1 cellular context compared by ENCODE assay signal in the genomic region with DNA sequence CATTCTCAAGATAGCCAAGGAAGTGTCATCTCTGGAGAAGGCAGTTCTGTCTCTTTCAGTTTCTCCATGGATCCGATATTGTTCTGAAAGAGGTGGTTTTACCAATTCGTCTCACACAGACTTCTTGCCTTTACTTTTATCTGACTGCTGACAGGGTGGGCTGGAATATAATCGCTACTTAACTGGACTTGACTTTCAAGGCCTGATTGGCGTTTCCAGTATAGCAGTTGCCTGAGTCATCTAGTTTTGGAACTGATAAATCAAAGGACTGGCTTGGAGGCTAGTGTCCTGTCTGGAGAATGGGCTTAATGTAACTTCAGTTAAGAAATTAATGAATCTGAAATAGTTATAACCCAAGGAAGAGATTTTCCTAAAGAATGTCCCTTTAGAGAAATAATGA.
A peak's percentile ranks its signal among the peaks of the same experiment; 100 is the strongest.
TF ChIP-seq lines count a peak whose summit lies in the region.

No MANE protein-coding gene starts in this region.

TF ChIP-seq in K562, 482 proteins besides CTCF, POLR2A, EP300 and RAD21 (continued from another document and continues in another):
- TF ChIP-seq, protein P1, sequence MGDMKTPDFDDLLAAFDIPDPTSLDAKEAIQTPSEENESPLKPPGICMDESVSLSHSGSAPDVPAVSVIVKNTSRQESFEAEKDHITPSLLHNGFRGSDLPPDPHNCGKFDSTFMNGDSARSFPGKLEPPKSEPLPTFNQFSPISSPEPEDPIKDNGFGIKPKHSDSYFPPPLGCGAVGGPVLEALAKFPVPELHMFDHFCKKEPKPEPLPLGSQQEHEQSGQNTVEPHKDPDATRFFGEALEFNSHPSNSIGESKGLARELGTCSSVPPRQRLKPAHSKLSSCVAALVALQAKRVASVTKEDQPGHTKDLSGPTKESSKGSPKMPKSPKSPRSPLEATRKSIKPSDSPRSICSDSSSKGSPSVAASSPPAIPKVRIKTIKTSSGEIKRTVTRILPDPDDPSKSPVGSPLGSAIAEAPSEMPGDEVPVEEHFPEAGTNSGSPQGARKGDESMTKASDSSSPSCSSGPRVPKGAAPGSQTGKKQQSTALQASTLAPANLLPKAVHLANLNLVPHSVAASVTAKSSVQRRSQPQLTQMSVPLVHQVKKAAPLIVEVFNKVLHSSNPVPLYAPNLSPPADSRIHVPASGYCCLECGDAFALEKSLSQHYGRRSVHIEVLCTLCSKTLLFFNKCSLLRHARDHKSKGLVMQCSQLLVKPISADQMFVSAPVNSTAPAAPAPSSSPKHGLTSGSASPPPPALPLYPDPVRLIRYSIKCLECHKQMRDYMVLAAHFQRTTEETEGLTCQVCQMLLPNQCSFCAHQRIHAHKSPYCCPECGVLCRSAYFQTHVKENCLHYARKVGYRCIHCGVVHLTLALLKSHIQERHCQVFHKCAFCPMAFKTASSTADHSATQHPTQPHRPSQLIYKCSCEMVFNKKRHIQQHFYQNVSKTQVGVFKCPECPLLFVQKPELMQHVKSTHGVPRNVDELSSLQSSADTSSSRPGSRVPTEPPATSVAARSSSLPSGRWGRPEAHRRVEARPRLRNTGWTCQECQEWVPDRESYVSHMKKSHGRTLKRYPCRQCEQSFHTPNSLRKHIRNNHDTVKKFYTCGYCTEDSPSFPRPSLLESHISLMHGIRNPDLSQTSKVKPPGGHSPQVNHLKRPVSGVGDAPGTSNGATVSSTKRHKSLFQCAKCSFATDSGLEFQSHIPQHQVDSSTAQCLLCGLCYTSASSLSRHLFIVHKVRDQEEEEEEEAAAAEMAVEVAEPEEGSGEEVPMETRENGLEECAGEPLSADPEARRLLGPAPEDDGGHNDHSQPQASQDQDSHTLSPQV (IDR thresholded peaks at IDR 0.05) = peak; percentile 30; the same call in 1 of the 2 replicates
- TF ChIP-seq, protein P2, sequence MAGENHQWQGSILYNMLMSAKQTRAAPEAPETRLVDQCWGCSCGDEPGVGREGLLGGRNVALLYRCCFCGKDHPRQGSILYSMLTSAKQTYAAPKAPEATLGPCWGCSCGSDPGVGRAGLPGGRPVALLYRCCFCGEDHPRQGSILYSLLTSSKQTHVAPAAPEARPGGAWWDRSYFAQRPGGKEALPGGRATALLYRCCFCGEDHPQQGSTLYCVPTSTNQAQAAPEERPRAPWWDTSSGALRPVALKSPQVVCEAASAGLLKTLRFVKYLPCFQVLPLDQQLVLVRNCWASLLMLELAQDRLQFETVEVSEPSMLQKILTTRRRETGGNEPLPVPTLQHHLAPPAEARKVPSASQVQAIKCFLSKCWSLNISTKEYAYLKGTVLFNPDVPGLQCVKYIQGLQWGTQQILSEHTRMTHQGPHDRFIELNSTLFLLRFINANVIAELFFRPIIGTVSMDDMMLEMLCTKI (IDR thresholded peaks at IDR 0.05; ENCODE audit: partially characterized antibody) = no peak
- TF ChIP-seq ZNF79 (CRISPR knock-in tag; IDR thresholded peaks at IDR 0.05; ENCODE audit: low read depth) (no peak), SMARCE1 (IDR thresholded peaks at IDR 0.05) (peak; percentile 43; the same call in 1 of the 2 replicates), MAFK (IDR thresholded peaks at IDR 0.05; ENCODE audit: low read length) (peak; percentile 23; the same call in 1 of the 2 replicates), ELF2 (CRISPR knock-in tag; IDR thresholded peaks at IDR 0.05) (no peak), KAT7 (CRISPR knock-in tag; IDR thresholded peaks at IDR 0.05; ENCODE audit: borderline replicate concordance) (no peak), CTBP1 (IDR thresholded peaks at IDR 0.05; ENCODE audit: borderline replicate concordance) (no peak), ZFP36 (IDR thresholded peaks at IDR 0.05; ENCODE audit: low read depth, low read length, partially characterized antibody) (no peak), TRIM24 (IDR thresholded peaks at IDR 0.05) (0 out of 4 replicates have a peak, but pooled peaks of 1 of the 2 experiments have one; percentile 29), ZNF764 (CRISPR knock-in tag; IDR thresholded peaks at IDR 0.05; ENCODE audit: low read depth) (no peak), CCNT2 (IDR thresholded peaks at IDR 0.05; ENCODE audit: borderline replicate concordance, extremely low read depth, insufficient read length, low read depth, low read length) (no peak), SMC3 (conservative IDR thresholded peaks at IDR 0.05; ENCODE audit: insufficient read depth, low read depth, low read length) (no peak), PURB (CRISPR knock-in tag; IDR thresholded peaks at IDR 0.05; ENCODE audit: low read depth) (no peak), KAT2B (IDR thresholded peaks at IDR 0.05; ENCODE audit: low read depth, low read length) (no peak), SMARCA4 (IDR thresholded peaks at IDR 0.05) (peak; percentile 61; the same call in 1 of the 2 replicates), GTF2F1 (IDR thresholded peaks at IDR 0.05; ENCODE audit: low read depth, low read length) (no peak), ZNF184 (CRISPR knock-in tag; IDR thresholded peaks at IDR 0.05) (no peak), YY1 (IDR thresholded peaks at IDR 0.05; ENCODE audit: borderline replicate concordance in 1 of 3, control insufficient read depth in 1 of 3, extremely low read depth in 1 of 3, insufficient read depth in 3 of 3, insufficient read length in 1 of 3, insufficient replicate concordance in 2 of 3, low read depth in 1 of 3, low read length in 2 of 3) (no peak), CHD1 (IDR thresholded peaks at IDR 0.05; ENCODE audit: low read length) (no peak), ZNF785 (CRISPR knock-in tag; IDR thresholded peaks at IDR 0.05) (no peak), STAT5A (IDR thresholded peaks at IDR 0.05; ENCODE audit: borderline replicate concordance, low read length) (peak; percentile 43; the same call in 1 of the 2 replicates), NR2F6 (CRISPR knock-in tag; IDR thresholded peaks at IDR 0.05) (no peak), PCBP2 (IDR thresholded peaks at IDR 0.05; ENCODE audit: low read depth, low read length, poor library complexity, severe bottlenecking) (no peak), ZNF124 (CRISPR knock-in tag; IDR thresholded peaks at IDR 0.05) (no peak), RCOR1 (IDR thresholded peaks at IDR 0.05; ENCODE audit: borderline replicate concordance in 1 of 2, low read depth in 2 of 2, low read length in 2 of 2) (peak in 1 of 2 experiments; percentile 60; a peak in 2 of 4 replicates), EHMT2 (IDR thresholded peaks at IDR 0.05) (no peak), KDM5B (IDR thresholded peaks at IDR 0.05; ENCODE audit: insufficient replicate concordance, low read depth, low read length) (no peak), CEBPB (tag; IDR thresholded peaks at IDR 0.05) (no peak), HDAC8 (tag; IDR thresholded peaks at IDR 0.05) (no peak), HMG20B (CRISPR knock-in tag; IDR thresholded peaks at IDR 0.05) (no peak), GABPB1 (CRISPR knock-in tag; IDR thresholded peaks at IDR 0.05) (no peak), EWSR1 (IDR thresholded peaks at IDR 0.05; ENCODE audit: borderline replicate concordance, low read depth, partially characterized antibody) (no peak), ZNF165 (CRISPR knock-in tag; IDR thresholded peaks at IDR 0.05; ENCODE audit: borderline replicate concordance) (no peak), FOXK1 (CRISPR knock-in tag; IDR thresholded peaks at IDR 0.05; ENCODE audit: borderline replicate concordance) (no peak), ZNF140 (CRISPR knock-in tag; IDR thresholded peaks at IDR 0.05) (no peak), CBFA2T3 (IDR thresholded peaks at IDR 0.05) (peak; percentile 90), NFIC (IDR thresholded peaks at IDR 0.05) (peak; percentile 49), TAF15 (IDR thresholded peaks at IDR 0.05; ENCODE audit: low read depth, low read length) (no peak), CBX1 (IDR thresholded peaks at IDR 0.05; ENCODE audit: low read depth) (no peak), ZKSCAN1 (IDR thresholded peaks at IDR 0.05; ENCODE audit: low read depth, low read length) (no peak)
- TF ChIP-seq, protein P3, sequence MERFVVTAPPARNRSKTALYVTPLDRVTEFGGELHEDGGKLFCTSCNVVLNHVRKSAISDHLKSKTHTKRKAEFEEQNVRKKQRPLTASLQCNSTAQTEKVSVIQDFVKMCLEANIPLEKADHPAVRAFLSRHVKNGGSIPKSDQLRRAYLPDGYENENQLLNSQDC (CRISPR knock-in tag; IDR thresholded peaks at IDR 0.05) = no peak
- TF ChIP-seq, protein P4, sequence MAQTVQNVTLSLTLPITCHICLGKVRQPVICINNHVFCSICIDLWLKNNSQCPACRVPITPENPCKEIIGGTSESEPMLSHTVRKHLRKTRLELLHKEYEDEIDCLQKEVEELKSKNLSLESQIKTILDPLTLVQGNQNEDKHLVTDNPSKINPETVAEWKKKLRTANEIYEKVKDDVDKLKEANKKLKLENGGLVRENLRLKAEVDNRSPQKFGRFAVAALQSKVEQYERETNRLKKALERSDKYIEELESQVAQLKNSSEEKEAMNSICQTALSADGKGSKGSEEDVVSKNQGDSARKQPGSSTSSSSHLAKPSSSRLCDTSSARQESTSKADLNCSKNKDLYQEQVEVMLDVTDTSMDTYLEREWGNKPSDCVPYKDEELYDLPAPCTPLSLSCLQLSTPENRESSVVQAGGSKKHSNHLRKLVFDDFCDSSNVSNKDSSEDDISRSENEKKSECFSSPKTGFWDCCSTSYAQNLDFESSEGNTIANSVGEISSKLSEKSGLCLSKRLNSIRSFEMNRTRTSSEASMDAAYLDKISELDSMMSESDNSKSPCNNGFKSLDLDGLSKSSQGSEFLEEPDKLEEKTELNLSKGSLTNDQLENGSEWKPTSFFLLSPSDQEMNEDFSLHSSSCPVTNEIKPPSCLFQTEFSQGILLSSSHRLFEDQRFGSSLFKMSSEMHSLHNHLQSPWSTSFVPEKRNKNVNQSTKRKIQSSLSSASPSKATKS (CRISPR knock-in tag; IDR thresholded peaks at IDR 0.05) = no peak
- TF ChIP-seq, protein P5, sequence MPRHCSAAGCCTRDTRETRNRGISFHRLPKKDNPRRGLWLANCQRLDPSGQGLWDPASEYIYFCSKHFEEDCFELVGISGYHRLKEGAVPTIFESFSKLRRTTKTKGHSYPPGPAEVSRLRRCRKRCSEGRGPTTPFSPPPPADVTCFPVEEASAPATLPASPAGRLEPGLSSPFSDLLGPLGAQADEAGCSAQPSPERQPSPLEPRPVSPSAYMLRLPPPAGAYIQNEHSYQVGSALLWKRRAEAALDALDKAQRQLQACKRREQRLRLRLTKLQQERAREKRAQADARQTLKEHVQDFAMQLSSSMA (CRISPR knock-in tag; IDR thresholded peaks at IDR 0.05) = no peak
- TF ChIP-seq, protein P6, sequence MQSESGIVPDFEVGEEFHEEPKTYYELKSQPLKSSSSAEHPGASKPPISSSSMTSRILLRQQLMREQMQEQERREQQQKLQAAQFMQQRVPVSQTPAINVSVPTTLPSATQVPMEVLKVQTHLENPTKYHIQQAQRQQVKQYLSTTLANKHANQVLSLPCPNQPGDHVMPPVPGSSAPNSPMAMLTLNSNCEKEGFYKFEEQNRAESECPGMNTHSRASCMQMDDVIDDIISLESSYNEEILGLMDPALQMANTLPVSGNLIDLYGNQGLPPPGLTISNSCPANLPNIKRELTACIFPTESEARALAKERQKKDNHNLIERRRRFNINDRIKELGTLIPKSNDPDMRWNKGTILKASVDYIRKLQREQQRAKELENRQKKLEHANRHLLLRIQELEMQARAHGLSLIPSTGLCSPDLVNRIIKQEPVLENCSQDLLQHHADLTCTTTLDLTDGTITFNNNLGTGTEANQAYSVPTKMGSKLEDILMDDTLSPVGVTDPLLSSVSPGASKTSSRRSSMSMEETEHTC (IDR thresholded peaks at IDR 0.05) = no peak
- TF ChIP-seq, protein P7, sequence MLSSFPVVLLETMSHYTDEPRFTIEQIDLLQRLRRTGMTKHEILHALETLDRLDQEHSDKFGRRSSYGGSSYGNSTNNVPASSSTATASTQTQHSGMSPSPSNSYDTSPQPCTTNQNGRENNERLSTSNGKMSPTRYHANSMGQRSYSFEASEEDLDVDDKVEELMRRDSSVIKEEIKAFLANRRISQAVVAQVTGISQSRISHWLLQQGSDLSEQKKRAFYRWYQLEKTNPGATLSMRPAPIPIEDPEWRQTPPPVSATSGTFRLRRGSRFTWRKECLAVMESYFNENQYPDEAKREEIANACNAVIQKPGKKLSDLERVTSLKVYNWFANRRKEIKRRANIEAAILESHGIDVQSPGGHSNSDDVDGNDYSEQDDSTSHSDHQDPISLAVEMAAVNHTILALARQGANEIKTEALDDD (IDR thresholded peaks at IDR 0.05) = peak; percentile 74
- TF ChIP-seq, protein P8, sequence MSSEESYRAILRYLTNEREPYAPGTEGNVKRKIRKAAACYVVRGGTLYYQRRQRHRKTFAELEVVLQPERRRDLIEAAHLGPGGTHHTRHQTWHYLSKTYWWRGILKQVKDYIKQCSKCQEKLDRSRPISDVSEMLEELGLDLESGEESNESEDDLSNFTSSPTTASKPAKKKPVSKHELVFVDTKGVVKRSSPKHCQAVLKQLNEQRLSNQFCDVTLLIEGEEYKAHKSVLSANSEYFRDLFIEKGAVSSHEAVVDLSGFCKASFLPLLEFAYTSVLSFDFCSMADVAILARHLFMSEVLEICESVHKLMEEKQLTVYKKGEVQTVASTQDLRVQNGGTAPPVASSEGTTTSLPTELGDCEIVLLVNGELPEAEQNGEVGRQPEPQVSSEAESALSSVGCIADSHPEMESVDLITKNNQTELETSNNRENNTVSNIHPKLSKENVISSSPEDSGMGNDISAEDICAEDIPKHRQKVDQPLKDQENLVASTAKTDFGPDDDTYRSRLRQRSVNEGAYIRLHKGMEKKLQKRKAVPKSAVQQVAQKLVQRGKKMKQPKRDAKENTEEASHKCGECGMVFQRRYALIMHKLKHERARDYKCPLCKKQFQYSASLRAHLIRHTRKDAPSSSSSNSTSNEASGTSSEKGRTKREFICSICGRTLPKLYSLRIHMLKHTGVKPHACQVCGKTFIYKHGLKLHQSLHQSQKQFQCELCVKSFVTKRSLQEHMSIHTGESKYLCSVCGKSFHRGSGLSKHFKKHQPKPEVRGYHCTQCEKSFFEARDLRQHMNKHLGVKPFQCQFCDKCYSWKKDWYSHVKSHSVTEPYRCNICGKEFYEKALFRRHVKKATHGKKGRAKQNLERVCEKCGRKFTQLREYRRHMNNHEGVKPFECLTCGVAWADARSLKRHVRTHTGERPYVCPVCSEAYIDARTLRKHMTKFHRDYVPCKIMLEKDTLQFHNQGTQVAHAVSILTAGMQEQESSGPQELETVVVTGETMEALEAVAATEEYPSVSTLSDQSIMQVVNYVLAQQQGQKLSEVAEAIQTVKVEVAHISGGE (CRISPR knock-in tag; IDR thresholded peaks at IDR 0.05) = no peak
- TF ChIP-seq, protein P9, sequence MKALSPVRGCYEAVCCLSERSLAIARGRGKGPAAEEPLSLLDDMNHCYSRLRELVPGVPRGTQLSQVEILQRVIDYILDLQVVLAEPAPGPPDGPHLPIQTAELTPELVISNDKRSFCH (CRISPR knock-in tag; IDR thresholded peaks at IDR 0.05) = no peak
- TF ChIP-seq, protein P9 (tag; IDR thresholded peaks at IDR 0.05) = no peak
- TF ChIP-seq, protein P10, sequence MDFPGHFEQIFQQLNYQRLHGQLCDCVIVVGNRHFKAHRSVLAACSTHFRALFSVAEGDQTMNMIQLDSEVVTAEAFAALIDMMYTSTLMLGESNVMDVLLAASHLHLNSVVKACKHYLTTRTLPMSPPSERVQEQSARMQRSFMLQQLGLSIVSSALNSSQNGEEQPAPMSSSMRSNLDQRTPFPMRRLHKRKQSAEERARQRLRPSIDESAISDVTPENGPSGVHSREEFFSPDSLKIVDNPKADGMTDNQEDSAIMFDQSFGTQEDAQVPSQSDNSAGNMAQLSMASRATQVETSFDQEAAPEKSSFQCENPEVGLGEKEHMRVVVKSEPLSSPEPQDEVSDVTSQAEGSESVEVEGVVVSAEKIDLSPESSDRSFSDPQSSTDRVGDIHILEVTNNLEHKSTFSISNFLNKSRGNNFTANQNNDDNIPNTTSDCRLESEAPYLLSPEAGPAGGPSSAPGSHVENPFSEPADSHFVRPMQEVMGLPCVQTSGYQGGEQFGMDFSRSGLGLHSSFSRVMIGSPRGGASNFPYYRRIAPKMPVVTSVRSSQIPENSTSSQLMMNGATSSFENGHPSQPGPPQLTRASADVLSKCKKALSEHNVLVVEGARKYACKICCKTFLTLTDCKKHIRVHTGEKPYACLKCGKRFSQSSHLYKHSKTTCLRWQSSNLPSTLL (IDR thresholded peaks at IDR 0.05) = no peak
